ENCODE assay signal across 26 cellular contexts in the genomic region with DNA sequence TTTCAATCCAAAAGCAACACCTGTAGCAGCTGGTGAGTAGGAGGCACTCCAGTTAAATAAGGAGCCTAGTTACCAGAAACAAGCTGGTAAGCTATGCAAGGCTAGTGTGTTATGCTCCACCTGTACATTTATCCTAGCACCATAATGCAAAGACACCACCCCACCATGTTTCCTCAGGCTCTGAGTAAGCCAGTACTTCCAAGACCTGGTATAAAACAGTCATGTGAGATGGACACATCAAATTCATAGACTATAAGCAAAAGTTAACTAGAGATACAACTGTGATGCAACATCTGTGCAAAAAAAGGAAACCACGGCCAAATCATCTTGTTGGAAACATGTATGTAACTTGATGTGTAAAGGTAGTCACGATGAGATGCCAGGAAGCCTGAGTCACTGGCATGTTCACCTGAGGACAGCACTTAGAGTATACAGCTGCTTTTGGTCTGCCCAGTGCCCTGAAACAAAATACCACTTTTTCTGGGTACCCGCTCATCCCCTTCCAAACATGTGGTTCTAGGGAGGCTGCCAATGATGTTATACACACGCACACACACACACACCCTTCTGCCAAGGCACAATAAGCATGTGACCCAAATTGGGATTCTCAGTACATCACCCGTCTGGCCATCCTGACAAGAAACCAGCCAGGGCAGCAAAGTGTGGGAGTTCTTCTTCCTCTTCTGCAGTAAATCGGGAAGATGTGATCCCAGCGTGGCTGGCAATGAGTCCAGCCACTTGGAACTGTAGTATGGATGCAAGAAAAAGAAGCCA.
"Had no signal": no experiment of that assay in that cellular context is flagged by ENCODE, and none has a peak within 500 bp of the region (broad histone marks: within the 10 kb centered on the region; RNA-seq: fewer than 3 reads in every experiment).

No MANE protein-coding gene starts in this region.

- H3K27me3 ChIP-seq: esophagus squamous epithelium, neural progenitor cell, spleen, stomach, suprapubic skin, tibial nerve had no signal

- DNase-seq: activated CD8-positive, alpha-beta memory T cell treated with anti-CD3 and anti-CD28 coated beads, Interleukin-2, amount 50 U/mL, for 48 hours; activated gamma-delta T cell; aorta; central memory CD4-positive, alpha-beta T cell; dermis blood vessel endothelial cell; effector memory CD8-positive, alpha-beta T cell; esophagus squamous epithelium; lower lobe of right lung; naive thymus-derived CD8-positive, alpha-beta T cell; spleen; stimulated activated CD4-positive, alpha-beta T cell treated with anti-CD3 and anti-CD28 coated beads, Interleukin-4, amount 100 ng/mL, for 24 hours; stomach; T-cell had no signal

- H3K27me3 Mint-ChIP-seq: effector memory CD8-positive, alpha-beta T cell; naive thymus-derived CD8-positive, alpha-beta T cell; progenitor cell of endocrine pancreas; T-cell had no signal

- H3K4me3 ChIP-seq: esophagus squamous epithelium, lower lobe of right lung, neural progenitor cell, spleen, stomach, suprapubic skin, tibial nerve had no signal

- H3K27ac ChIP-seq: esophagus squamous epithelium, lower lobe of right lung, neural progenitor cell, spleen, stomach, suprapubic skin, tibial nerve, VCaP had no signal

- H3K27ac Mint-ChIP-seq: activated T-helper 1 cell treated with anti-CD3 and anti-CD28 coated beads, Interleukin-12 subunit alpha, Interleukin-12 subunit beta, Interleukin-2, Interleukin-4 antibody, amounts not matched to agents 30 ng/mL and 10 ng/mL and 1 ng/mL, durations not matched to agents 14 hours and 24 hours and 36 hours; effector memory CD8-positive, alpha-beta T cell; mesothelial cell of epicardium; neural progenitor cell; progenitor cell of endocrine pancreas; T-cell; T-helper 2 cell treated with Interferon-gamma antibody and Interleukin-4, amounts not matched to agents 5 μg/mL and 100 μg/mL, for 36 hours had no signal

- H3K4me3 Mint-ChIP-seq: activated T-helper 1 cell treated with anti-CD3 and anti-CD28 coated beads, Interleukin-12 subunit alpha, Interleukin-12 subunit beta, Interleukin-2, Interleukin-4 antibody, amounts not matched to agents 30 ng/mL and 10 ng/mL and 1 ng/mL, durations not matched to agents 14 hours and 24 hours and 36 hours; brain; effector memory CD8-positive, alpha-beta T cell; mesothelial cell of epicardium; neural progenitor cell; T-cell; T-helper 2 cell treated with Interferon-gamma antibody and Interleukin-4, amounts not matched to agents 5 μg/mL and 100 μg/mL, for 36 hours had no signal

- FAIRE-seq: endothelial cell of umbilical vein, urothelium cell line had no signal

- H3K9me3 Mint-ChIP-seq: activated T-helper 1 cell treated with anti-CD3 and anti-CD28 coated beads, Interleukin-12 subunit alpha, Interleukin-12 subunit beta, Interleukin-2, Interleukin-4 antibody, amounts not matched to agents 30 ng/mL and 10 ng/mL and 1 ng/mL, durations not matched to agents 14 hours and 24 hours and 36 hours; effector memory CD8-positive, alpha-beta T cell; T-cell had no signal

- H3K4me1 Mint-ChIP-seq: neural progenitor cell had no signal

- ATAC-seq: activated CD4-positive, CD25-positive, alpha-beta regulatory T cell treated with anti-CD3 and anti-CD28 coated beads, Interleukin-2, amount 50 U/mL, for 24 hours; effector memory CD8-positive, alpha-beta T cell; left lobe of liver; lower lobe of right lung; naive thymus-derived CD8-positive, alpha-beta T cell; T-cell had no signal

- H3K4me1 ChIP-seq: lower lobe of right lung, neural progenitor cell, spleen, tibial nerve had no signal
